In genomic region chr4:153221783-153222161, GRCh38 we compare ENCODE assay signal across 8 cellular contexts. TPM values are rescaled to one million over a fixed set of nuclear protein-coding genes. Genes with fewer than 3 reads are reported as not detected.
DNase-seq lines count a peak whose midpoint lies in the region; ATAC-seq and TF ChIP-seq lines count a peak whose summit lies in the region.

No MANE protein-coding gene starts in this region.

- no peak for TF ChIP-seq CTCF in WI38 (IDR thresholded peaks at IDR 0.05; ENCODE audit: low read depth, low read length)
- TF ChIP-seq CTCF in foreskin fibroblast (IDR thresholded peaks at IDR 0.05; ENCODE audit: low read depth, low read length), result no peak
- TF ChIP-seq CTCF in gastrocnemius medialis (IDR thresholded peaks at IDR 0.05 in 4 of 5, conservative IDR thresholded peaks at IDR 0.05 in 1 of 5), result no peak

- intact Hi-C loops in gastrocnemius medialis (cut with DNase I; ENCODE audit: low total_unique reads), result loop anchor here (2.0 to 10.0 kb wide), 4 partner anchors 27 to 869 kb away; partner anchors contain the start of gene TMEM131L

- DNase-seq in foreskin fibroblast (no peak), gastrocnemius medialis (no peak), NCI-H345 treated with DMSO at 0.1 percent for 48 hours (lab: John Stamatoyannopoulos, UW; ENCODE audit: unreplicated experiment) (no peak), GM03348 (ENCODE audit: low spot score) (no peak), GF-D8 (lab: John Stamatoyannopoulos, UW) (no peak), GOT3 (lab: John Stamatoyannopoulos, UW) (no peak)

- no peak for TF ChIP-seq POLR2A in gastrocnemius medialis (IDR thresholded peaks at IDR 0.05)

- peak overlapping the region; percentile 85 to 90 (median 86) for H3K27ac ChIP-seq in gastrocnemius medialis

- no peaks in the 10 kb centered on the region for H3K36me3 ChIP-seq in ES-I3 (ENCODE audit: insufficient read depth, low read length)
- no peaks in the 10 kb centered on the region for H3K36me3 ChIP-seq in gastrocnemius medialis

- H3K27me3 ChIP-seq in gastrocnemius medialis, result no peaks in the 10 kb centered on the region

- ATAC-seq in gastrocnemius medialis, result no peak

- peak overlapping the region; percentile 71 for H3K4me3 ChIP-seq in WI38 (ENCODE audit: low read depth, low read length)
- H3K4me3 ChIP-seq in foreskin fibroblast (ENCODE audit: low read depth in 1 of 2, low read length in 2 of 2), result peak overlapping the region; percentile 70 to 76
- peak overlapping the region; percentile 65 to 79 (median 74) for H3K4me3 ChIP-seq in gastrocnemius medialis

- H3K9ac ChIP-seq in ES-I3 (ENCODE audit: low read depth, low read length), result peak overlapping the region; percentile 73; the same call in 1 of the 2 replicates

- H3K4me1 ChIP-seq in ES-I3 (ENCODE audit: insufficient read depth, low read length), result peaks cover 7% of the 10 kb centered on the region; the same call in 1 of the 2 replicates
- H3K4me1 ChIP-seq in gastrocnemius medialis, result peaks cover 8 to 12% of the 10 kb centered on the region in 2 donors

- in situ Hi-C loops in gastrocnemius medialis (cut with MboI; ENCODE audit: low sequenced_read_pairs in 4 of 4), result loop anchor here in 1 of 4 donors (25.0 kb wide), 1 partner anchor 91 kb away; no protein-coding TSS in a partner anchor

- H3K9me3 ChIP-seq in ES-I3 (ENCODE audit: control insufficient read depth, insufficient read depth, low read length), result no peaks in the 10 kb centered on the region
- no peaks in the 10 kb centered on the region for H3K9me3 ChIP-seq in gastrocnemius medialis

RNA-seq across cellular contexts. Expression of gene TRIM2, which starts 17.5 kb away (rescaled TPM):
- 1 to 10 TPM; 2.6 to 7.2 (median 3.8) TPM for total RNA-seq in gastrocnemius medialis
